8 cellular contexts compared by ENCODE assay signal in genomic region chr4:98657531-98658286, GRCh38. TPM values are rescaled to one million over a fixed set of nuclear protein-coding genes. Genes with fewer than 3 reads are reported as not detected.
DNase-seq lines count a peak whose midpoint lies in the region; ATAC-seq, FAIRE-seq and TF ChIP-seq lines count a peak whose summit lies in the region.

No MANE protein-coding gene starts in this region.

- peak; percentile 45 to 65 for ATAC-seq in A549
- peak; percentile 17 for ATAC-seq in GM18867 (IDR thresholded peaks at IDR 0.05; ENCODE audit: unreplicated experiment)
- peak; percentile 8 for ATAC-seq in HG03439 (IDR thresholded peaks at IDR 0.05; ENCODE audit: unreplicated experiment)
- peak in 4 of 8 donors; percentile 17 to 41 (median 36) for ATAC-seq in heart right ventricle

- no peak for TF ChIP-seq RAD21 in A549 (conservative IDR thresholded peaks at IDR 0.05 in 1 of 2, IDR thresholded peaks at IDR 0.05 in 1 of 2)

- no peaks in the 10 kb centered on the region for H3K36me3 ChIP-seq in adipocyte (ENCODE audit: control insufficient read depth, insufficient read depth, low read length, severe bottlenecking)
- no peaks in the 10 kb centered on the region for H3K36me3 ChIP-seq in heart right ventricle

- H3K27me3 ChIP-seq in adipocyte (replicated peaks; ENCODE audit: control insufficient read depth, insufficient read depth, low read length) (no peaks in the 10 kb centered on the region), heart right ventricle (peaks cover 0 to 36% (median 0%) of the 10 kb centered on the region in 7 donors)

- peak overlapping the region; percentile 62 for H3K4me3 ChIP-seq in A549
- H3K4me3 ChIP-seq in adipocyte (ENCODE audit: low read length), result peak overlapping the region; percentile 86
- H3K4me3 ChIP-seq in heart right ventricle, result peak overlapping the region; percentile 30 to 91 (median 72)

- intact Hi-C loops in heart right ventricle (cut with DNase I), result loop anchor here in 6 of 10 donors (2.0 to 10.0 kb wide), 6 partner anchors 183 to 523 kb away; partner anchors contain the start of gene EIF4E (in 1 of the 6)

- TF ChIP-seq POLR2A in A549 (IDR thresholded peaks at IDR 0.05; ENCODE audit: low read length), result no peak

- no peak for TF ChIP-seq EP300 in A549 (IDR thresholded peaks at IDR 0.05)

- POLR2A ChIA-PET in A549 (lab: Yijun Ruan, JAX), result interaction anchor here (0.8 to 1.0 kb wide), 2 partner anchors 29 to 130 kb away, joined by 3 read pairs; no protein-coding TSS in a partner anchor

- peak overlapping the region; percentile 96 for H3K4me2 ChIP-seq in A549

- H3K4me1 ChIP-seq in A549 (peaks cover 59% of the 10 kb centered on the region), adipocyte (ENCODE audit: control insufficient read depth, insufficient read depth, low read length) (peaks cover 57% of the 10 kb centered on the region), heart right ventricle (peaks cover 5 to 46% (median 19%) of the 10 kb centered on the region in 9 donors)

- TF ChIP-seq CTCF in A549 (IDR thresholded peaks at IDR 0.05), result no peak
- no peak for TF ChIP-seq CTCF in heart right ventricle (IDR thresholded peaks at IDR 0.05)

- FAIRE-seq in A549 (lab: Jason Lieb, UNC), result no peak

- H3K9me3 ChIP-seq in A549 (no peaks in the 10 kb centered on the region), adipocyte (ENCODE audit: control insufficient read depth, low read length) (no peaks in the 10 kb centered on the region), heart right ventricle (no peaks in the 10 kb centered on the region)

- DNase-seq in A549 (ENCODE audit: low read depth in 1 of 2, low spot score in 1 of 2) (peak; percentile 48 to 56), RPMI8226 (peak; percentile 38), adipocyte (ENCODE audit: low read depth) (peak; percentile 87), heart right ventricle (peak in 1 of 2 donors; percentile 18), pons (ENCODE audit: low spot score) (peak; percentile 93), NOMO-1 treated with dmso at 0.1 percent for 144 hours (lab: John Stamatoyannopoulos, UW; ENCODE audit: unreplicated experiment) (no peak)

- CTCF ChIA-PET in A549 (lab: Yijun Ruan, JAX), result interaction anchor here (1.0 to 3.4 kb wide), 3 partner anchors 190 to 506 kb away, joined by 3 to 20 read pairs (median 4); no protein-coding TSS in a partner anchor

- peak overlapping the region; percentile 54 to 93 for H3K27ac ChIP-seq in A549
- peak overlapping the region in 5 of 10 donors; percentile 1 to 69 (median 42) for H3K27ac ChIP-seq in heart right ventricle

- WGBS in A549 (ENCODE audit: missing lambda C conversion rate), result 4% methylated on average over 38 of the region's 46 CpGs
- WGBS in heart right ventricle, 2 donors, result 0% methylated on average over 46 of the region's 46 CpGs

- peak overlapping the region; percentile 88 for H3K9ac ChIP-seq in adipocyte (ENCODE audit: low read length)

TF ChIP-seq in A549, 52 proteins besides CTCF, POLR2A, EP300 and RAD21:
- TF ChIP-seq CBX8 (IDR thresholded peaks at IDR 0.05) (0 out of 2 replicates have a peak, but pooled peaks have one; percentile 77), MAX (IDR thresholded peaks at IDR 0.05) (peak; percentile 23; the same call in 1 of the 2 replicates), PBX3 (IDR thresholded peaks at IDR 0.05) (no peak), RNF2 (IDR thresholded peaks at IDR 0.05; ENCODE audit: borderline replicate concordance, low read depth) (peak; percentile 90; the same call in 1 of the 2 replicates), PHF8 (IDR thresholded peaks at IDR 0.05; ENCODE audit: borderline replicate concordance, low read depth) (no peak)

RNA-seq across cellular contexts. Expression of gene TSPAN5, which starts 0.7 kb away (rescaled TPM):
- polyA plus RNA-seq in A549 (2011; rRNA removed) (10.6 and 12.4 TPM in 2 replicates), A549 (2017; fragmentation: RNase III; extraction: RNeasy Plus Mini Kit Qiagen cat#74134 plus additional on column Dnase treatment) (7.4 to 9.5 TPM (median 9.0 TPM) in 3 replicates), heart right ventricle (1 to 10 TPM in 1 of 2 donors, under 1 TPM in 1; 0.88 to 3.2 TPM)
- polyA plus RNA-seq in A549 (2012; cell fraction: cytosol; rRNA removed), result 2.8 and 3.6 TPM in 2 replicates
- polyA plus RNA-seq in A549 (2012; cell fraction: nucleus; rRNA removed), result 2.8 and 3.3 TPM in 2 replicates
- polyA minus RNA-seq in A549 (2011; rRNA and poly(A)+ RNA removed), result 7.4 and 7.5 TPM in 2 replicates
- total RNA-seq in heart right ventricle, result 1 to 10 TPM in 9 of 10 donors, under 1 TPM in 1; 0.85 to 6.7 (median 4.4) TPM
